In genomic region chr3:185825379-185825638, GRCh38 we compare ENCODE assay signal across 8 cellular contexts. TPM values are rescaled to one million over a fixed set of nuclear protein-coding genes. Genes with fewer than 3 reads are reported as not detected.
DNase-seq lines count a peak whose midpoint lies in the region; ATAC-seq and TF ChIP-seq lines count a peak whose summit lies in the region.

No MANE protein-coding gene starts in this region.

- DNase-seq in T-helper 1 cell (no peak), hepatocyte (ENCODE audit: low spot score) (peak; percentile 80), NCI-H128 (lab: John Stamatoyannopoulos, UW; ENCODE audit: unreplicated experiment) (no peak)
- no peak for DNase-seq in stimulated activated CD4-positive, alpha-beta T cell treated with anti-CD3 and anti-CD28 coated beads, Interleukin-4, amount 100 ng/mL, for 4 hours

- no peaks in the 10 kb centered on the region for H3K36me3 ChIP-seq in hepatocyte (replicated peaks; ENCODE audit: insufficient read depth, low read depth)
- no peaks in the 10 kb centered on the region for H3K36me3 ChIP-seq in subcutaneous abdominal adipose tissue (ENCODE audit: control insufficient read depth in 5 of 5, insufficient read depth in 5 of 5, low read length in 5 of 5)

- H3K9me2 ChIP-seq in hepatocyte (replicated peaks; ENCODE audit: insufficient read depth) = no peaks in the 10 kb centered on the region

- no peaks in the 10 kb centered on the region for H3K9me3 Mint-ChIP-seq in T-helper 1 cell treated with Interleukin-12 subunit alpha and Interleukin-12 subunit beta and Interleukin-4 antibody, amounts not matched to agents 30 μg/mL and 1 μg/mL, for 36 hours

- H3K27me3 ChIP-seq in hepatocyte = no peaks in the 10 kb centered on the region
- H3K27me3 ChIP-seq in subcutaneous abdominal adipose tissue (ENCODE audit: control insufficient read depth in 5 of 5, insufficient read depth in 4 of 5, low read length in 5 of 5) = peaks cover 0 to 21% (median 2%) of the 10 kb centered on the region in 5 donors

- H3K9me3 ChIP-seq in hepatocyte (ENCODE audit: low read depth) (no peaks in the 10 kb centered on the region), subcutaneous abdominal adipose tissue (ENCODE audit: control insufficient read depth in 5 of 5, low read length in 5 of 5) (no peaks in the 10 kb centered on the region)

- H2AFZ ChIP-seq in hepatocyte = peak overlapping the region; percentile 83

- H3K27ac ChIP-seq in VCaP (peak overlapping the region; percentile 65), hepatocyte (peak overlapping the region; percentile 100), subcutaneous abdominal adipose tissue (ENCODE audit: low read depth, low read length) (peak overlapping the region; percentile 62)

- H3K4me3 ChIP-seq in hepatocyte = peak overlapping the region; percentile 73
- H3K4me3 ChIP-seq in subcutaneous abdominal adipose tissue (ENCODE audit: low read depth in 1 of 5, low read length in 5 of 5) = peak overlapping the region in 4 of 5 donors; percentile 71 to 92 (median 82)

- H3K36me3 Mint-ChIP-seq in T-helper 1 cell treated with Interleukin-12 subunit alpha and Interleukin-12 subunit beta and Interleukin-4 antibody, amounts not matched to agents 30 μg/mL and 1 μg/mL, for 36 hours (ENCODE audit: low read depth) = no peaks in the 10 kb centered on the region

- no CpG with 5 or more reads among the region's 47 CpGs for WGBS in hepatocyte (ENCODE audit: low lambda C conversion rate, missing lambda C conversion rate)

- TF ChIP-seq CTCF in VCaP (conservative IDR thresholded peaks at IDR 0.05) (no peak), hepatocyte (IDR thresholded peaks at IDR 0.05; ENCODE audit: poor library complexity) (no peak)

- peak overlapping the region in 4 of 5 donors; percentile 51 to 77 (median 66) for H3K9ac ChIP-seq in subcutaneous abdominal adipose tissue (ENCODE audit: low read length in 5 of 5)

- H3K27me3 Mint-ChIP-seq in T-helper 1 cell treated with Interleukin-12 subunit alpha and Interleukin-12 subunit beta and Interleukin-4 antibody, amounts not matched to agents 30 μg/mL and 1 μg/mL, for 36 hours (ENCODE audit: low read depth) = peaks cover 80% of the 10 kb centered on the region

- H3K4me1 Mint-ChIP-seq in T-helper 1 cell treated with Interleukin-12 subunit alpha and Interleukin-12 subunit beta and Interleukin-4 antibody, amounts not matched to agents 30 μg/mL and 1 μg/mL, for 36 hours (ENCODE audit: low read depth) = peaks cover 9% of the 10 kb centered on the region

- H3K4me3 Mint-ChIP-seq in T-helper 1 cell treated with Interleukin-12 subunit alpha and Interleukin-12 subunit beta and Interleukin-4 antibody, amounts not matched to agents 30 μg/mL and 1 μg/mL, for 36 hours = peak overlapping the region; percentile 82

- H3K27ac Mint-ChIP-seq in T-helper 1 cell treated with Interleukin-12 subunit alpha and Interleukin-12 subunit beta and Interleukin-4 antibody, amounts not matched to agents 30 μg/mL and 1 μg/mL, for 36 hours = no peak overlapping the region

- H4K20me1 ChIP-seq in hepatocyte (ENCODE audit: insufficient read depth, poor library complexity, severe bottlenecking) = peaks cover 24% of the 10 kb centered on the region

- peaks cover 70% of the 10 kb centered on the region for H3K79me2 ChIP-seq in hepatocyte

- peaks cover 15% of the 10 kb centered on the region for H3K4me1 ChIP-seq in hepatocyte (ENCODE audit: insufficient read depth)
- H3K4me1 ChIP-seq in subcutaneous abdominal adipose tissue (ENCODE audit: control insufficient read depth in 5 of 5, insufficient read depth in 5 of 5, low read length in 5 of 5) = peaks cover 0 to 30% (median 20%) of the 10 kb centered on the region in 5 donors

- ATAC-seq in GM19023 (IDR thresholded peaks at IDR 0.05; ENCODE audit: unreplicated experiment) = no peak

- H3K4me2 ChIP-seq in hepatocyte = peak overlapping the region; percentile 96

RNA-seq across cellular contexts. Expression of gene IGF2BP2, which starts 0.5 kb away (rescaled TPM):
- total RNA-seq in hepatocyte = 81.5 and 88.9 TPM in 2 replicates
- polyA plus RNA-seq in hepatocyte = 91.8 and 119 TPM in 2 replicates
